In the genomic region with DNA sequence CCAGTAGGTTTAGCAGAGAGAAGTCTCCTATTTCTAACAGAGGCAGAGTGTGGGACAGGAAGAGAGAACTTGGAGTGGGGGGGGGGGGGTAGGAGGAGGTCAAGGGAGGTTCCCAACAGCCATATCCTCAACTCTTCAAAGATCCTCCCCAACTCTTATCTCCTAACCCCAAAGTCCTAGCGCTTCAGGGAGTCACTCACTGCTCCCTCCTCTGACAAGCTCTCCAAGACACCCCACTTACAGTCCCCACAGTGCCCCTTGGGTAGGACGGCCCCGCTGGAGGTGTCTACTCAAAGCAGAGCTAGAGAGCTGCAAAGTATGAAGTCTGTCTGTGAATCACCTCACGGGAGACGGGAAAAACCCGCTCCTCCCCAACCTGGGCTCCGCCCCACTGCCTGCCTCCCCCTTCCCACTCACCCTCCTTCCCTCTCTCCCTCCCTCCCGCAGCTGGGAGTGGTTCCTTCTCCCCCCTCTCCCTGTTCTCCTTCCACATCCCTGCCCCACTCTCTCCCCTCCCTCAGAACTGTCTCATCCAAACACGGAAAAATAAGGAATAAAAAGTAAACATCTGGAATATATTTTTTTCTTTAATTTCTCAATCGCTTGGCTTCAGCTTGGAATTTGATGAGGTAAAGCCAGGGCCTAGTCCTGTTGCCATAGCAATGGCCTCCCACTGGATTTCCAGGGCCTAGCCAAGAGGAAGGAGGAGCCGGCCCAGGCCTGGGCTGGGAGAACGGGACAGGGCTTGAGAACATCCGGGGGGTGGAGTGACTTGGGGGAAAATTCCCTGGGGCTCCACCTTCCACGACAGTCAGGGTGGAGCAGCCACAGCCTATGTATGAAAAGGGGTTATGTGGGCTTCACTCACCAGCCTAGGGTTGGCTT, we compare ENCODE assay signal across 9 cellular contexts. TPM values are rescaled to one million over a fixed set of nuclear protein-coding genes. Genes with fewer than 3 reads are reported as not detected.
DNase-seq lines count a peak whose midpoint lies in the region; ATAC-seq, FAIRE-seq and TF ChIP-seq lines count a peak whose summit lies in the region.
"Had no signal": no experiment of that assay in that cellular context is flagged by ENCODE, and none has a peak within 500 bp of the region (broad histone marks: within the 10 kb centered on the region; RNA-seq: fewer than 3 reads in every experiment).

No MANE protein-coding gene starts in this region.

- H4K91ac ChIP-seq in H1 (replicated peaks; ENCODE audit: insufficient read length, low read length): no peak overlapping the region

- H2BK12ac ChIP-seq in H1 (ENCODE audit: low read depth, low read length): no peak overlapping the region

- TF ChIP-seq RAD21 in H1 (IDR thresholded peaks at IDR 0.05 in 1 of 2, conservative IDR thresholded peaks at IDR 0.05 in 1 of 2; ENCODE audit: low read depth in 2 of 2, low read length in 2 of 2): no peak

- H3K23ac ChIP-seq in H1 (ENCODE audit: insufficient read length): no peak overlapping the region

- H3K79me2 ChIP-seq in GM23338 (replicated peaks; ENCODE audit: insufficient read depth): peaks cover 57% of the 10 kb centered on the region
- H3K79me2 ChIP-seq in H1 (ENCODE audit: control insufficient read depth in 1 of 2, insufficient read depth in 2 of 2, low read length in 2 of 2): peaks cover 8 to 43% of the 10 kb centered on the region in 2 experiments

- no peak for TF ChIP-seq EP300 in H1 (IDR thresholded peaks at IDR 0.05; ENCODE audit: borderline replicate concordance in 1 of 2, low read depth in 2 of 2, low read length in 2 of 2)

- peaks cover 17% of the 10 kb centered on the region for H3K23me2 ChIP-seq in H1 (ENCODE audit: low read depth, low read length)

- peak overlapping the region; percentile 91 for H3K4me3 Mint-ChIP-seq in GM23338

- peak overlapping the region; percentile 62; the same call in 1 of the 2 replicates for H3K18ac ChIP-seq in H1 (ENCODE audit: extremely low read depth, low read length)

- ATAC-seq in GM23338 (peak; percentile 31), lower lobe of right lung (peak; percentile 74 to 79), GM19328 (IDR thresholded peaks at IDR 0.05; ENCODE audit: unreplicated experiment) (no peak)

- CTCF ChIA-PET in H1 (lab: Charles Lee; ENCODE audit: partially characterized antibody): interaction anchor here (0.7 to 2.6 kb wide), 9 partner anchors 10 to 525 kb away, joined by 3 to 15 read pairs (median 4); no protein-coding TSS in a partner anchor

- peaks cover 19% of the 10 kb centered on the region for H3F3A ChIP-seq in GM23338 (replicated peaks; ENCODE audit: low read depth)

- H2BK5ac ChIP-seq in H1 (ENCODE audit: low read depth, low read length): peak overlapping the region; percentile 52; the same call in 1 of the 2 replicates

- 41% methylated on average over 8 of the region's 14 CpGs; no CpG with 5 or more reads in 1 of the 2 experiments for WGBS in H1 (ENCODE audit: extremely low coverage in 1 of 2, insufficient coverage in 1 of 2, insufficient read length in 1 of 2, insufficient replicate concordance in 2 of 2, low coverage in 1 of 2, low lambda C conversion rate in 2 of 2, missing lambda C conversion rate in 1 of 2), 2 experiments

- no peak overlapping the region for H3K14ac ChIP-seq in H1 (ENCODE audit: insufficient read length)

- no peak overlapping the region for H2BK20ac ChIP-seq in H1 (ENCODE audit: low read length)

- peak overlapping the region in 1 of 4 experiments; percentile 8; a peak in 2 of 7 replicates for H3K9ac ChIP-seq in H1 (replicated peaks in 1 of 4; ENCODE audit: extremely low read depth in 1 of 4, low read depth in 3 of 4, low read length in 3 of 4)

- peaks cover 21% of the 10 kb centered on the region for H3K79me1 ChIP-seq in H1 (ENCODE audit: low read depth, low read length)

- H3K4me3 ChIP-seq in GM23338 (peak overlapping the region; percentile 94), SJCRH30 (peak overlapping the region; percentile 4; the same call in 1 of the 2 replicates), H1 (ENCODE audit: extremely low read depth in 1 of 4, insufficient read depth in 2 of 4, low read depth in 3 of 4, low read length in 4 of 4) (peak overlapping the region in 2 of 4 experiments; percentile 14 to 90; a peak in 2 of 8 replicates), lower lobe of right lung (peak overlapping the region; percentile 74)

- intact Hi-C loops in lower lobe of right lung (cut with DNase I): no loop called here

- H3K4ac ChIP-seq in H1 (replicated peaks; ENCODE audit: insufficient read length, low read depth, low read length): no peak overlapping the region

- peaks cover 53% of the 10 kb centered on the region for H3K4me1 Mint-ChIP-seq in GM23338

- DNase-seq in AG08396 (ENCODE audit: low spot score) (peak; percentile 98), GM23338 (ENCODE audit: low spot score) (peak; percentile 86), SJCRH30 (peak; percentile 87 to 88), H1 (ENCODE audit: low read depth in 1 of 2, low spot score in 2 of 2) (peak in 1 of 2 experiments; percentile 62), lower lobe of right lung (peak; percentile 92)
- no peak for DNase-seq in activated naive CD4-positive, alpha-beta T cell (lab: John Stamatoyannopoulos, UW)

- H3K36me3 ChIP-seq in GM23338 (ENCODE audit: insufficient read depth) (peaks cover 22% of the 10 kb centered on the region), SJCRH30 (peaks cover 29% of the 10 kb centered on the region), H1 (ENCODE audit: control insufficient read depth in 2 of 4, insufficient read depth in 4 of 4, low read length in 3 of 4) (peaks cover 14 to 52% (median 38%) of the 10 kb centered on the region in 4 experiments), lower lobe of right lung (peaks cover 39% of the 10 kb centered on the region)

- no peak for FAIRE-seq in H1 (lab: Jason Lieb, UNC)

- H4K8ac ChIP-seq in H1 (ENCODE audit: extremely low read depth, insufficient read depth, low read length): no peak overlapping the region

- H2BK120ac ChIP-seq in H1 (replicated peaks; ENCODE audit: low read depth, low read length): no peak overlapping the region

- H3K9me2 ChIP-seq in GM23338 (ENCODE audit: insufficient read depth): no peaks in the 10 kb centered on the region

- H3K27ac ChIP-seq in GM23338 (ENCODE audit: low read depth) (peak overlapping the region; percentile 51), SJCRH30 (no peak overlapping the region; the same call in 1 of the 2 replicates), H1 (ENCODE audit: low read depth, low read length) (no peak overlapping the region), lower lobe of right lung (peak overlapping the region; percentile 96), temporal lobe (ENCODE audit: low read depth, low read length) (peak overlapping the region; percentile 74)
- H3K27ac ChIP-seq: HL-60 had no signal

- H3K4me1 ChIP-seq in GM23338 (ENCODE audit: insufficient read depth) (peaks cover 36% of the 10 kb centered on the region), SJCRH30 (peaks cover 21% of the 10 kb centered on the region), H1 (replicated peaks in 1 of 4; ENCODE audit: control insufficient read depth in 3 of 4, insufficient read depth in 4 of 4, low read length in 3 of 4) (peaks cover 0 to 24% (median 21%) of the 10 kb centered on the region in 4 experiments; a peak in 6 of 7 replicates), lower lobe of right lung (peaks cover 79% of the 10 kb centered on the region)

- peaks cover 3% of the 10 kb centered on the region; the same call in 1 of the 3 replicates for H3K9me3 Mint-ChIP-seq in GM23338

- POLR2A ChIA-PET in H1 (lab: Charles Lee; ENCODE audit: partially characterized antibody): interaction anchor here (0.9 to 45.7 kb wide), 8 partner anchors 2 to 215 kb away, joined by 3 to 1279 read pairs (median 4); partner anchors contain the start of genes P2RX3, SSRP1 and TNKS1BP1

- no peak overlapping the region for H2AFZ ChIP-seq in GM23338
- H2AFZ ChIP-seq in H1 (ENCODE audit: low read length): no peak overlapping the region

- H3K27me3 ChIP-seq in GM23338 (ENCODE audit: insufficient read depth) (no peaks in the 10 kb centered on the region), SJCRH30 (no peaks in the 10 kb centered on the region), H1 (replicated peaks in 1 of 4; ENCODE audit: control insufficient read depth in 3 of 4, extremely low read depth in 1 of 4, insufficient read depth in 3 of 4, low read length in 3 of 4) (no peaks in the 10 kb centered on the region), lower lobe of right lung (ENCODE audit: low read depth) (no peaks in the 10 kb centered on the region)

- H2AK5ac ChIP-seq in H1 (ENCODE audit: low read depth, low read length): no peak overlapping the region

- no peak for TF ChIP-seq POLR2A in H1 (IDR thresholded peaks at IDR 0.05; ENCODE audit: control extremely low read depth in 1 of 2, low read depth in 2 of 2, low read length in 2 of 2)

- H3K27me3 Mint-ChIP-seq in GM23338 (ENCODE audit: insufficient read depth, low read depth, poor library complexity): peaks cover 17% of the 10 kb centered on the region

- TF ChIP-seq CTCF in GM23338 (conservative IDR thresholded peaks at IDR 0.05; ENCODE audit: low read depth in 2 of 2): no peak
- TF ChIP-seq CTCF in H1 (IDR thresholded peaks at IDR 0.05; ENCODE audit: control extremely low read depth in 1 of 3, insufficient read depth in 1 of 3, low read depth in 1 of 3, low read length in 3 of 3): no peak
- no peak for TF ChIP-seq CTCF in lower lobe of right lung (IDR thresholded peaks at IDR 0.05)

- H3K4me2 ChIP-seq in GM23338: peak overlapping the region; percentile 100
- peak overlapping the region; percentile 74 to 78 for H3K4me2 ChIP-seq in H1 (ENCODE audit: insufficient read depth in 1 of 2, low read depth in 2 of 2, low read length in 2 of 2)

- H3K9me3 ChIP-seq in SJCRH30 (replicated peaks) (no peaks in the 10 kb centered on the region), H1 (ENCODE audit: insufficient read depth in 2 of 2, low read depth in 1 of 2, low read length in 1 of 2) (no peaks in the 10 kb centered on the region), lower lobe of right lung (no peaks in the 10 kb centered on the region)

- H3K27ac Mint-ChIP-seq in GM23338: no peak overlapping the region

- H2BK15ac ChIP-seq in H1 (ENCODE audit: low read length): no peak overlapping the region

- no peak overlapping the region for H4K5ac ChIP-seq in H1 (ENCODE audit: insufficient read length, low read depth, low read length)

- peaks cover 23% of the 10 kb centered on the region for H4K20me1 ChIP-seq in GM23338 (replicated peaks; ENCODE audit: insufficient read depth)
- peaks cover 3 to 8% of the 10 kb centered on the region in 2 experiments for H4K20me1 ChIP-seq in H1 (replicated peaks in 1 of 2; ENCODE audit: control insufficient read depth in 1 of 2, insufficient read depth in 2 of 2, low read length in 2 of 2)

- H3K56ac ChIP-seq in H1 (replicated peaks; ENCODE audit: insufficient read length, low read depth, low read length): no peak overlapping the region

- H3K36me3 Mint-ChIP-seq in GM23338 (ENCODE audit: low read depth): peaks cover 54% of the 10 kb centered on the region

RNA-seq across cellular contexts. Expression of gene TNKS1BP1, which starts 2.5 kb away (rescaled TPM):
- 61.0 and 72.2 TPM in 2 replicates for total RNA-seq in GM23338 (2014; rRNA removed; shearing (Covaris generic))
- 64.2 and 72.9 TPM in 2 replicates for polyA plus RNA-seq in GM23338 (2016; fragmentation: Nextera tagmentation; extraction: Ambion mirVana)
- 53.5 and 70.9 TPM in 2 replicates for total RNA-seq in SJCRH30 (2014; rRNA removed; shearing (Covaris generic))
- 122 TPM in 2 replicates for total RNA-seq in H1 (2021; fragmentation: NEBNext Ultra II Directional; extraction: Animal tissue kit (Norgen Biotek cat#: 25700))
- 50.0 and 72.3 TPM in 2 replicates for polyA plus RNA-seq in H1 (2011; rRNA removed)
- 35.2 TPM for polyA plus RNA-seq in H1 (2011; cell fraction: cytosol; rRNA removed)
- 113 TPM for polyA plus RNA-seq in H1 (2011; cell fraction: nucleus; rRNA removed)
- 95.5 to 126 TPM (median 111 TPM) in 4 replicates for polyA plus RNA-seq in H1 (2012, experiment 1 of 2)
- 120 TPM for polyA plus RNA-seq in H1 (2012, experiment 2 of 2)
- polyA plus RNA-seq in H1 (2013, experiment 1 of 2): 157 TPM
- polyA plus RNA-seq in H1 (2013, experiment 2 of 2): 155 TPM
- 48.2 and 84.0 TPM in 2 replicates for polyA minus RNA-seq in H1 (2011; rRNA and poly(A)+ RNA removed)
- polyA minus RNA-seq in H1 (2011; cell fraction: cytosol; rRNA and poly(A)+ RNA removed): 38.4 TPM
- 45.4 TPM for polyA minus RNA-seq in H1 (2011; cell fraction: nucleus; rRNA and poly(A)+ RNA removed)
- total RNA-seq in lower lobe of right lung: 147 TPM
- 13.5 TPM for total RNA-seq in temporal lobe

RNA-seq across cellular contexts. Expression of gene SSRP1, which starts 13.5 kb away (rescaled TPM):
- 210 and 216 TPM in 2 replicates for total RNA-seq in GM23338 (2014; rRNA removed; shearing (Covaris generic))
- polyA plus RNA-seq in GM23338 (2016; fragmentation: Nextera tagmentation; extraction: Ambion mirVana) (205 and 225 TPM in 2 replicates), H1 (2011; rRNA removed) (281 and 364 TPM in 2 replicates)
- 248 and 249 TPM in 2 replicates for total RNA-seq in SJCRH30 (2014; rRNA removed; shearing (Covaris generic))
- total RNA-seq in H1 (2021; fragmentation: NEBNext Ultra II Directional; extraction: Animal tissue kit (Norgen Biotek cat#: 25700)): 259 and 261 TPM in 2 replicates
- polyA plus RNA-seq in H1 (2011; cell fraction: cytosol; rRNA removed): 259 TPM
- 297 TPM for polyA plus RNA-seq in H1 (2011; cell fraction: nucleus; rRNA removed)
- polyA plus RNA-seq in H1 (2012, experiment 1 of 2): 235 to 263 TPM (median 247 TPM) in 4 replicates
- 71.5 TPM for polyA plus RNA-seq in H1 (2012, experiment 2 of 2)
- 195 TPM for polyA plus RNA-seq in H1 (2013, experiment 1 of 2)
- 189 TPM for polyA plus RNA-seq in H1 (2013, experiment 2 of 2)
- 260 and 261 TPM in 2 replicates for polyA minus RNA-seq in H1 (2011; rRNA and poly(A)+ RNA removed)
- polyA minus RNA-seq in H1 (2011; cell fraction: cytosol; rRNA and poly(A)+ RNA removed): 101 TPM
- polyA minus RNA-seq in H1 (2011; cell fraction: nucleus; rRNA and poly(A)+ RNA removed): 72.8 TPM
- total RNA-seq in lower lobe of right lung (62.2 TPM), temporal lobe (45.2 TPM)

RNA-seq across cellular contexts. Expression of gene P2RX3, which starts 15.9 kb away (rescaled TPM):
- 0.35 TPM in 1 of 2 replicates, not detected in the other for total RNA-seq in GM23338 (2014; rRNA removed; shearing (Covaris generic))
- polyA plus RNA-seq in GM23338 (2016; fragmentation: Nextera tagmentation; extraction: Ambion mirVana): 0.15 and 0.23 TPM in 2 replicates
- total RNA-seq in SJCRH30 (2014; rRNA removed; shearing (Covaris generic)): not detected in 2 replicates
- total RNA-seq in H1 (2021; fragmentation: NEBNext Ultra II Directional; extraction: Animal tissue kit (Norgen Biotek cat#: 25700)): 0.29 and 0.47 TPM in 2 replicates
- polyA plus RNA-seq in H1 (2011; rRNA removed): 0.45 and 1.1 TPM in 2 replicates
- polyA plus RNA-seq in H1 (2011; cell fraction: cytosol; rRNA removed): 0.83 TPM
- 1.2 TPM for polyA plus RNA-seq in H1 (2011; cell fraction: nucleus; rRNA removed)
- 0.21 to 0.52 TPM (median 0.31 TPM) in 4 replicates for polyA plus RNA-seq in H1 (2012, experiment 1 of 2)
- 0.76 TPM for polyA plus RNA-seq in H1 (2012, experiment 2 of 2)
- 0.16 TPM for polyA plus RNA-seq in H1 (2013, experiment 1 of 2)
- polyA plus RNA-seq in H1 (2013, experiment 2 of 2): 0.15 TPM
- 0.49 and 0.54 TPM in 2 replicates for polyA minus RNA-seq in H1 (2011; rRNA and poly(A)+ RNA removed)
- 1.4 TPM for polyA minus RNA-seq in H1 (2011; cell fraction: cytosol; rRNA and poly(A)+ RNA removed)
- 1.5 TPM for polyA minus RNA-seq in H1 (2011; cell fraction: nucleus; rRNA and poly(A)+ RNA removed)
- total RNA-seq in lower lobe of right lung: not detected
- total RNA-seq in temporal lobe: not detected

RNA-seq across cellular contexts. Expression of gene PRG3, which starts 58.7 kb away (rescaled TPM):
- total RNA-seq in GM23338 (2014; rRNA removed; shearing (Covaris generic)): not detected in 2 replicates
- not detected in 2 replicates for polyA plus RNA-seq in GM23338 (2016; fragmentation: Nextera tagmentation; extraction: Ambion mirVana)
- not detected in 2 replicates for total RNA-seq in SJCRH30 (2014; rRNA removed; shearing (Covaris generic))
- total RNA-seq in H1 (2021; fragmentation: NEBNext Ultra II Directional; extraction: Animal tissue kit (Norgen Biotek cat#: 25700)): not detected in 2 replicates
- not detected in 2 replicates for polyA plus RNA-seq in H1 (2011; rRNA removed)
- polyA plus RNA-seq in H1 (2011; cell fraction: cytosol; rRNA removed): not detected
- not detected for polyA plus RNA-seq in H1 (2011; cell fraction: nucleus; rRNA removed)
- not detected in 4 replicates for polyA plus RNA-seq in H1 (2012, experiment 1 of 2)
- not detected for polyA plus RNA-seq in H1 (2012, experiment 2 of 2)
- polyA plus RNA-seq in H1 (2013, experiment 1 of 2): not detected
- polyA plus RNA-seq in H1 (2013, experiment 2 of 2): not detected
- not detected in 2 replicates for polyA minus RNA-seq in H1 (2011; rRNA and poly(A)+ RNA removed)
- not detected for polyA minus RNA-seq in H1 (2011; cell fraction: cytosol; rRNA and poly(A)+ RNA removed)
- not detected for polyA minus RNA-seq in H1 (2011; cell fraction: nucleus; rRNA and poly(A)+ RNA removed)
- not detected for total RNA-seq in lower lobe of right lung
- not detected for total RNA-seq in temporal lobe

Comparison
In these comparisons a context has a peak if more than half of its experiments do, and no peak if none do; other contexts are left out.
1. DNase-seq: peak in AG08396 (single experiment), GM23338 (single experiment), SJCRH30 (2 of 2) and lower lobe of right lung (single experiment); none in activated naive CD4-positive, alpha-beta T cell (0 of 4).
2. H3K27ac ChIP-seq: peak in GM23338 (single experiment), lower lobe of right lung (single experiment) and temporal lobe (single experiment); none in SJCRH30 (single experiment) and H1 (single experiment).